Comparison of ENCODE assay signal across 8 cellular contexts in genomic region chr12:2812290-2813213, GRCh38. TPM values are rescaled to one million over a fixed set of nuclear protein-coding genes. Genes with fewer than 3 reads are reported as not detected.
DNase-seq lines count a peak whose midpoint lies in the region; ATAC-seq and TF ChIP-seq lines count a peak whose summit lies in the region.

TSS of gene ITFG2 (plus strand) at chr12:2812668. CDS start at chr12:2812761, 93 bp downstream.

- H3K27me3 Mint-ChIP-seq in activated naive CD8-positive, alpha-beta T cell, result no peaks in the 10 kb centered on the region

- peak; percentile 95 for ATAC-seq in HG02623 (IDR thresholded peaks at IDR 0.05; ENCODE audit: unreplicated experiment)

- peak within 1 kb of the TSS; percentile 99 for H3K27ac Mint-ChIP-seq in activated naive CD8-positive, alpha-beta T cell

- H3K36me3 Mint-ChIP-seq in activated naive CD8-positive, alpha-beta T cell, result peaks cover 2% of the 10 kb centered on the region

- H3K4me3 Mint-ChIP-seq in activated naive CD8-positive, alpha-beta T cell, result peak within 1 kb of the TSS; percentile 100

- no peaks in the 10 kb centered on the region for H3K9me3 Mint-ChIP-seq in activated naive CD8-positive, alpha-beta T cell (ENCODE audit: low read depth)

- DNase-seq in GM10266 (ENCODE audit: extremely low spot score) (peak; percentile 91), NCI-H1105 (lab: John Stamatoyannopoulos, UW) (peak; percentile 100), SKM-1 treated with dmso at 0.1 percent for 144 hours (lab: John Stamatoyannopoulos, UW; ENCODE audit: unreplicated experiment) (peak; percentile 90), glomerular endothelial cell (ENCODE audit: extremely low read depth, low read depth, low spot score) (peak; percentile 91), occipital lobe (lab: John Stamatoyannopoulos, UW) (peak; percentile 98)

- H3K27ac ChIP-seq in temporal lobe (ENCODE audit: low read depth, low read length), result peak within 1 kb of the TSS; percentile 96

- TF ChIP-seq CTCF in GM10266 (IDR thresholded peaks at IDR 0.05; ENCODE audit: control insufficient read depth, insufficient read depth, low read depth, missing control alignments), result no peak

- peaks cover 28% of the 10 kb centered on the region for H3K4me1 Mint-ChIP-seq in activated naive CD8-positive, alpha-beta T cell (ENCODE audit: low read depth)

RNA-seq across cellular contexts. Expression of gene ITFG2, which starts in this region (rescaled TPM):
- total RNA-seq in glomerular endothelial cell (15.4 and 20.1 TPM in 2 replicates), occipital lobe (11.7 TPM), temporal lobe (11.3 TPM)

Comparison
In these comparisons a context has a peak if more than half of its experiments do, and no peak if none do; other contexts are left out.
1. Peak in every context shown above with its lines: DNase-seq, ATAC-seq and H3K27ac ChIP-seq.